18 cellular contexts compared by ENCODE assay signal in the genomic region with DNA sequence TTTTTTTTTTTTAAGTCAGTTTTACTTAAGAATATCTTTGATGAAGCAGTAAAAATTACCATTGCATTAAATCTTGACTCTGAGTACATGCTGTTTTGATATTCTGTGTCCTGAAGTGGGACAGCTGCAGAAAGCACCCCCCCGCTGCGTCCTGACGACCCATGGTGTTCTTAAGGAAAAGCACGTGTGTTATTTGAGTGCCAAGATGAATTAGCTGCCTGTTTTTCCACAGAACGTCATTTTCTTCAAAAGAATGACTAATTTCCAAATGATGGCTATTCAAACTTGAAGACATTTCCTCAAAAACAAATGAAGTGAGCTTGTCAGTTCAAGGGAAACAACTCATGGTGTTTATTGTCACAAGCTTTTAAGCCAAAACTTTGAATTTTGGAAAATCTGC. TPM values are rescaled to one million over a fixed set of nuclear protein-coding genes. Genes with fewer than 3 reads are reported as not detected.
A peak's percentile ranks its signal among the peaks of the same experiment; 100 is the strongest.
DNase-seq lines count a peak whose midpoint lies in the region; TF ChIP-seq lines count a peak whose summit lies in the region.
"Had no signal": no experiment of that assay in that cellular context is flagged by ENCODE, and none has a peak within 500 bp of the region (broad histone marks: within the 10 kb centered on the region; RNA-seq: fewer than 3 reads in every experiment).

No MANE protein-coding gene starts in this region.

- TF ChIP-seq EP300 in suprapubic skin (IDR thresholded peaks at IDR 0.05), result no peak

- no peak overlapping the region for H3K4me3 ChIP-seq in suprapubic skin
- H3K4me3 ChIP-seq: esophagus squamous epithelium, GM12878, Peyer's patch had no signal

- no peaks in the 10 kb centered on the region for H3K36me3 ChIP-seq in suprapubic skin
- H3K36me3 ChIP-seq: esophagus squamous epithelium, Peyer's patch had no signal

- H3K9me3 ChIP-seq in suprapubic skin, result no peaks in the 10 kb centered on the region
- H3K9me3 ChIP-seq: esophagus squamous epithelium, Peyer's patch had no signal

- WGBS in suprapubic skin, result 56% methylated on average over 5 of the region's 5 CpGs

- TF ChIP-seq CTCF in suprapubic skin (IDR thresholded peaks at IDR 0.05), result no peak

- H3K27ac ChIP-seq in suprapubic skin, result peak overlapping the region; percentile 11
- H3K27ac ChIP-seq: C4-2B, HL-60, Peyer's patch had no signal

- H3K4me1 ChIP-seq in suprapubic skin, result peaks cover 3% of the 10 kb centered on the region
- H3K4me1 ChIP-seq: Peyer's patch had no signal

- no peaks in the 10 kb centered on the region for H3K27me3 ChIP-seq in suprapubic skin
- H3K27me3 ChIP-seq: esophagus squamous epithelium, Peyer's patch had no signal

- DNase-seq in NCI-H2227 treated with DMSO at 0.1 percent for 48 hours (lab: John Stamatoyannopoulos, UW) (peak; percentile 5), dermis blood vessel endothelial cell (peak; percentile 97), iris pigment epithelial cell (ENCODE audit: low read depth) (peak; percentile 82), suprapubic skin (ENCODE audit: low spot score in 2 of 2) (no peak), NCI-H2029 treated with DMSO at 0.1 percent for 48 hours (lab: John Stamatoyannopoulos, UW) (no peak), NCI-H524 treated with DMSO at 0.1 percent for 48 hours (lab: John Stamatoyannopoulos, UW) (no peak), NCI-H82 treated with DMSO at 0.1 percent for 48 hours (lab: John Stamatoyannopoulos, UW; ENCODE audit: unreplicated experiment) (no peak), COLO668 (lab: John Stamatoyannopoulos, UW; ENCODE audit: unreplicated experiment) (no peak)
- DNase-seq: activated CD4-positive, CD25-positive, alpha-beta regulatory T cell; activated CD8-positive, alpha-beta memory T cell treated with anti-CD3 and anti-CD28 coated beads, Interleukin-2, amount 50 U/mL, for 48 hours; esophagus squamous epithelium; NCI-H146; NCI-H526 treated with DMSO at 0.1 percent for 48 hours; Peyer's patch; T-helper 1 cell had no signal

- TF ChIP-seq POLR2A in suprapubic skin (IDR thresholded peaks at IDR 0.05), result no peak

RNA-seq across cellular contexts. Expression of a gene that starts 45.9 kb away (rescaled TPM):
- total RNA-seq in dermis blood vessel endothelial cell (59.0 and 106 TPM in 2 replicates), suprapubic skin (10 to 100 TPM; 12.8 to 15.7 (median 13.3) TPM)

Comparison
In these comparisons a context has a peak if more than half of its experiments do, and no peak if none do; other contexts are left out.
1. DNase-seq: peak in NCI-H2227 treated with DMSO at 0.1 percent for 48 hours (single experiment), dermis blood vessel endothelial cell (single experiment) and iris pigment epithelial cell (single experiment); none in suprapubic skin (0 of 2), NCI-H2029 treated with DMSO at 0.1 percent for 48 hours (single experiment), NCI-H524 treated with DMSO at 0.1 percent for 48 hours (single experiment), NCI-H82 treated with DMSO at 0.1 percent for 48 hours (single experiment) and COLO668 (single experiment).